In genomic region chr17:43170766-43171681, GRCh38 we compare ENCODE assay signal across 1 cellular context.
A peak's percentile ranks its signal among the peaks of the same experiment; 100 is the strongest.
TF ChIP-seq lines count a peak whose summit lies in the region.

NBR1 (plus strand) TSS chr17:43171214; CDS start chr17:43175800, 4,586 bp downstream.

TF ChIP-seq in HEK293, 187 proteins besides CTCF, POLR2A, EP300 and RAD21 (continued from another document and continues in another):
- TF ChIP-seq ZNF639 (tag by site-specific recombination; IDR thresholded peaks at IDR 0.05) (no peak), ZNF398 (tag by site-specific recombination; IDR thresholded peaks at IDR 0.05) (no peak), ZNF174 (tag by site-specific recombination; IDR thresholded peaks at IDR 0.05) (no peak), ZBTB8A (tag by site-specific recombination; IDR thresholded peaks at IDR 0.05) (no peak; the same call in 1 of the 2 replicates), SCRT2 (tag by site-specific recombination; IDR thresholded peaks at IDR 0.05) (no peak), ZNF214 (tag by site-specific recombination; IDR thresholded peaks at IDR 0.05; ENCODE audit: borderline replicate concordance) (no peak), ZNF248 (tag by site-specific recombination; IDR thresholded peaks at IDR 0.05) (no peak), ZNF18 (tag by site-specific recombination; IDR thresholded peaks at IDR 0.05) (no peak), ZNF184 (tag by site-specific recombination; IDR thresholded peaks at IDR 0.05) (no peak), ZNF473 (tag by site-specific recombination; IDR thresholded peaks at IDR 0.05) (no peak), AEBP2 (tag by site-specific recombination; IDR thresholded peaks at IDR 0.05; ENCODE audit: borderline replicate concordance) (no peak), ZNF513 (tag by site-specific recombination; IDR thresholded peaks at IDR 0.05) (no peak), ZNF658 (tag by site-specific recombination; IDR thresholded peaks at IDR 0.05) (no peak), ZNF670 (tag by site-specific recombination; IDR thresholded peaks at IDR 0.05; ENCODE audit: low read depth) (no peak), TCF7L2 (IDR thresholded peaks at IDR 0.05; ENCODE audit: borderline replicate concordance, low read depth, low read length) (no peak), ZNF366 (tag by site-specific recombination; conservative IDR thresholded peaks at IDR 0.05) (no peak), ZNF426 (tag by site-specific recombination; IDR thresholded peaks at IDR 0.05) (no peak), GFI1B (tag by site-specific recombination; IDR thresholded peaks at IDR 0.05) (no peak), ZNF155 (tag by site-specific recombination; IDR thresholded peaks at IDR 0.05) (no peak), OSR2 (tag by site-specific recombination; IDR thresholded peaks at IDR 0.05) (peak; percentile 94), KLF7 (tag by site-specific recombination; IDR thresholded peaks at IDR 0.05; ENCODE audit: borderline replicate concordance) (no peak), ZNF146 (tag by site-specific recombination; IDR thresholded peaks at IDR 0.05) (no peak), YY1 (tag by site-specific recombination; IDR thresholded peaks at IDR 0.05) (peak; percentile 81; the same call in 1 of the 2 replicates), ZNF175 (tag by site-specific recombination; IDR thresholded peaks at IDR 0.05) (no peak), ZSCAN18 (tag by site-specific recombination; IDR thresholded peaks at IDR 0.05) (no peak), ZFHX2 (tag by site-specific recombination; conservative IDR thresholded peaks at IDR 0.05) (0 out of 2 replicates have a peak, but pooled peaks have one; percentile 4), TSHZ1 (tag by site-specific recombination; IDR thresholded peaks at IDR 0.05; ENCODE audit: borderline replicate concordance) (no peak), KLF1 (tag by site-specific recombination; IDR thresholded peaks at IDR 0.05) (no peak), ZNF510 (tag by site-specific recombination; IDR thresholded peaks at IDR 0.05; ENCODE audit: insufficient replicate concordance) (no peak), ZNF664 (tag by site-specific recombination; IDR thresholded peaks at IDR 0.05) (no peak), ZNF148 (tag by site-specific recombination; IDR thresholded peaks at IDR 0.05; ENCODE audit: borderline replicate concordance) (no peak), ZEB2 (tag by site-specific recombination; IDR thresholded peaks at IDR 0.05) (peak; percentile 52; the same call in 1 of the 2 replicates), ZNF23 (tag by site-specific recombination; IDR thresholded peaks at IDR 0.05; ENCODE audit: borderline replicate concordance) (no peak), ZNF621 (tag by site-specific recombination; IDR thresholded peaks at IDR 0.05) (no peak), ZBTB49 (tag by site-specific recombination; IDR thresholded peaks at IDR 0.05; ENCODE audit: low read depth) (no peak), MYNN (tag by site-specific recombination; IDR thresholded peaks at IDR 0.05; ENCODE audit: borderline replicate concordance) (no peak), ZNF223 (tag by site-specific recombination; IDR thresholded peaks at IDR 0.05) (no peak), ZNF311 (tag by site-specific recombination; IDR thresholded peaks at IDR 0.05; ENCODE audit: borderline replicate concordance) (no peak), TRIM28 (IDR thresholded peaks at IDR 0.05; ENCODE audit: borderline replicate concordance, low read length) (no peak; the same call in 1 of the 2 replicates), ZNF704 (tag by site-specific recombination; IDR thresholded peaks at IDR 0.05) (no peak)
